In genomic region chr12:104952816-104953215, GRCh38 we compare ENCODE assay signal across 23 cellular contexts. TPM values are rescaled to one million over a fixed set of nuclear protein-coding genes. Genes with fewer than 3 reads are reported as not detected.
A peak's percentile ranks its signal among the peaks of the same experiment; 100 is the strongest.
DNase-seq lines count a peak whose midpoint lies in the region; ATAC-seq, FAIRE-seq and TF ChIP-seq lines count a peak whose summit lies in the region.
"Had no signal": no experiment of that assay in that cellular context is flagged by ENCODE, and none has a peak within 500 bp of the region (broad histone marks: within the 10 kb centered on the region; RNA-seq: fewer than 3 reads in every experiment).

No MANE protein-coding gene starts in this region.

- DNase-seq in A549 (ENCODE audit: low read depth in 1 of 2, low spot score in 1 of 2): peak in 1 of 2 experiments; percentile 60
- DNase-seq in NCI-H69 (lab: John Stamatoyannopoulos, UW): no peak
- DNase-seq in NCI-H510A treated with DMSO at 0.1 percent for 48 hours (lab: John Stamatoyannopoulos, UW): no peak
- no peak for DNase-seq in omental fat pad (ENCODE audit: low spot score)
- DNase-seq: activated CD4-positive, alpha-beta T cell treated with anti-CD3 and anti-CD28 coated beads, Interleukin-2, amount 10 ng/mL, durations not matched to agents 24 days and 14 days; activated gamma-delta T cell treated with Interleukin-2 at 50 U/mL for 16 hours; amygdala; CD4-positive, CD25-positive, alpha-beta regulatory T cell; central memory CD4-positive, alpha-beta T cell; DND-41; effector CD8-positive, alpha-beta T cell; esophagus squamous epithelium; glutamatergic neuron; KG1; mesenchymal stem cell; NCI-H1092 treated with DMSO at 0.1 percent for 48 hours; nephron progenitor cell; RPMI8226 had no signal

- TF ChIP-seq EP300 in A549 (IDR thresholded peaks at IDR 0.05): no peak

- no peak for TF ChIP-seq POLR2A in A549 (IDR thresholded peaks at IDR 0.05; ENCODE audit: low read length)

- H3K27me3 ChIP-seq in duodenal mucosa (ENCODE audit: control insufficient read depth in 1 of 2, insufficient read depth in 2 of 2, low read length in 2 of 2) (no peaks in the 10 kb centered on the region), muscle layer of duodenum (ENCODE audit: low read depth, low read length) (no peaks in the 10 kb centered on the region)

- H3K4me2 ChIP-seq in A549: peak overlapping the region; percentile 86
- H3K4me2 ChIP-seq: GM23338 had no signal

- peak overlapping the region; percentile 22; the same call in 1 of the 3 replicates for H3K4me3 ChIP-seq in A549
- no peak overlapping the region for H3K4me3 ChIP-seq in HEK293 (ENCODE audit: low read depth, low read length)
- H3K4me3 ChIP-seq in duodenal mucosa (ENCODE audit: low read depth in 1 of 2, low read length in 2 of 2): peak overlapping the region; percentile 37 to 49
- H3K4me3 ChIP-seq in muscle layer of duodenum (ENCODE audit: low read depth in 1 of 2, low read length in 2 of 2): no peak overlapping the region
- H3K4me3 ChIP-seq: esophagus squamous epithelium, GM23338 had no signal

- TF ChIP-seq CTCF in A549 (IDR thresholded peaks at IDR 0.05) (no peak), HEK293 (tag by site-specific recombination; IDR thresholded peaks at IDR 0.05) (no peak), omental fat pad (IDR thresholded peaks at IDR 0.05) (no peak)

- TF ChIP-seq RAD21 in A549 (conservative IDR thresholded peaks at IDR 0.05 in 1 of 2, IDR thresholded peaks at IDR 0.05 in 1 of 2): no peak

- H3K36me3 ChIP-seq in HEK293 (ENCODE audit: control insufficient read depth in 2 of 2, insufficient read depth in 1 of 2, low read length in 2 of 2) (no peaks in the 10 kb centered on the region), duodenal mucosa (ENCODE audit: control insufficient read depth in 1 of 2, insufficient read depth in 2 of 2, low read length in 2 of 2) (no peaks in the 10 kb centered on the region), muscle layer of duodenum (ENCODE audit: control insufficient read depth in 1 of 2, insufficient read depth in 2 of 2, low read length in 2 of 2) (no peaks in the 10 kb centered on the region)
- H3K36me3 ChIP-seq: esophagus squamous epithelium had no signal

- POLR2A ChIA-PET in A549 (lab: Yijun Ruan, JAX) (no interaction called here), HEK293 (lab: Yijun Ruan, JAX) (interaction anchor here (0.6 to 1.1 kb wide), 3 partner anchors 19 to 41 kb away, joined by 3 read pairs; no protein-coding TSS in a partner anchor)

- CTCF ChIA-PET in A549 (lab: Yijun Ruan, JAX) (no interaction called here), HEK293 (lab: Yijun Ruan, JAX) (interaction anchor here (0.7 kb wide), 1 partner anchor 10 kb away, joined by 5 read pairs; no protein-coding TSS in a partner anchor)

- 28% methylated on average over 3 of the region's 3 CpGs for WGBS in A549 (ENCODE audit: missing lambda C conversion rate)

- peak in 1 of 2 experiments; percentile 71; a peak in 3 of 6 replicates for ATAC-seq in A549
- ATAC-seq in GM19035 (IDR thresholded peaks at IDR 0.05; ENCODE audit: unreplicated experiment): no peak
- no peak for ATAC-seq in omental fat pad (ENCODE audit: low FRiP score)
- ATAC-seq: GM23338 had no signal

- peak; percentile 56 for FAIRE-seq in A549 (lab: Jason Lieb, UNC)

- H3K27ac ChIP-seq in A549 (peak overlapping the region; percentile 67 to 70), HEK293 (ENCODE audit: extremely low read depth, low read depth, low read length) (no peak overlapping the region), duodenal mucosa (ENCODE audit: low read depth, low read length) (peak overlapping the region; percentile 76), muscle layer of duodenum (ENCODE audit: low read length) (peak overlapping the region; percentile 64)
- H3K27ac ChIP-seq: esophagus squamous epithelium had no signal

- H3K4me1 ChIP-seq in A549 (peaks cover 51% of the 10 kb centered on the region), HEK293 (ENCODE audit: control insufficient read depth, insufficient read depth, low read length) (peaks cover 37% of the 10 kb centered on the region), duodenal mucosa (ENCODE audit: control insufficient read depth in 1 of 2, insufficient read depth in 2 of 2, low read length in 2 of 2) (peaks cover 21 to 41% of the 10 kb centered on the region in 2 donors), muscle layer of duodenum (ENCODE audit: control insufficient read depth in 1 of 2, insufficient read depth in 2 of 2, low read length in 2 of 2) (no peaks in the 10 kb centered on the region)

- H3K9ac ChIP-seq in duodenal mucosa (ENCODE audit: low read depth in 1 of 2, low read length in 2 of 2): peak overlapping the region; percentile 41 to 51

- H3K9me3 ChIP-seq in A549: no peaks in the 10 kb centered on the region
- H3K9me3 ChIP-seq in HEK293 (ENCODE audit: control insufficient read depth, insufficient read depth, low read depth, low read length): no peaks in the 10 kb centered on the region
- no peaks in the 10 kb centered on the region for H3K9me3 ChIP-seq in duodenal mucosa (ENCODE audit: control insufficient read depth in 1 of 2, low read length in 2 of 2)
- H3K9me3 ChIP-seq in muscle layer of duodenum (ENCODE audit: control insufficient read depth in 1 of 2, low read length in 2 of 2): no peaks in the 10 kb centered on the region
- H3K9me3 ChIP-seq: esophagus squamous epithelium had no signal

TF ChIP-seq in A549, 52 proteins besides CTCF, POLR2A, EP300 and RAD21 (continues in another document):
- TF ChIP-seq FOSB (CRISPR knock-in tag; IDR thresholded peaks at IDR 0.05) (0 out of 2 replicates have a peak, but pooled peaks have one; percentile 15), REST (IDR thresholded peaks at IDR 0.05) (no peak), RCOR1 (IDR thresholded peaks at IDR 0.05; ENCODE audit: low read depth, low read length) (no peak)

TF ChIP-seq in HEK293, 187 proteins besides CTCF, POLR2A, EP300 and RAD21 (continues in another document):
- TF ChIP-seq ZNF692 (tag by site-specific recombination; IDR thresholded peaks at IDR 0.05) (0 out of 2 replicates have a peak, but pooled peaks have one; percentile 2), ZNF37A (tag by site-specific recombination; IDR thresholded peaks at IDR 0.05) (no peak)
- TF ChIP-seq, protein P1, sequence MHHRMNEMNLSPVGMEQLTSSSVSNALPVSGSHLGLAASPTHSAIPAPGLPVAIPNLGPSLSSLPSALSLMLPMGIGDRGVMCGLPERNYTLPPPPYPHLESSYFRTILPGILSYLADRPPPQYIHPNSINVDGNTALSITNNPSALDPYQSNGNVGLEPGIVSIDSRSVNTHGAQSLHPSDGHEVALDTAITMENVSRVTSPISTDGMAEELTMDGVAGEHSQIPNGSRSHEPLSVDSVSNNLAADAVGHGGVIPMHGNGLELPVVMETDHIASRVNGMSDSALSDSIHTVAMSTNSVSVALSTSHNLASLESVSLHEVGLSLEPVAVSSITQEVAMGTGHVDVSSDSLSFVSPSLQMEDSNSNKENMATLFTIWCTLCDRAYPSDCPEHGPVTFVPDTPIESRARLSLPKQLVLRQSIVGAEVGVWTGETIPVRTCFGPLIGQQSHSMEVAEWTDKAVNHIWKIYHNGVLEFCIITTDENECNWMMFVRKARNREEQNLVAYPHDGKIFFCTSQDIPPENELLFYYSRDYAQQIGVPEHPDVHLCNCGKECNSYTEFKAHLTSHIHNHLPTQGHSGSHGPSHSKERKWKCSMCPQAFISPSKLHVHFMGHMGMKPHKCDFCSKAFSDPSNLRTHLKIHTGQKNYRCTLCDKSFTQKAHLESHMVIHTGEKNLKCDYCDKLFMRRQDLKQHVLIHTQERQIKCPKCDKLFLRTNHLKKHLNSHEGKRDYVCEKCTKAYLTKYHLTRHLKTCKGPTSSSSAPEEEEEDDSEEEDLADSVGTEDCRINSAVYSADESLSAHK (tag by site-specific recombination; IDR thresholded peaks at IDR 0.05): no peak

RNA-seq across cellular contexts. Expression of gene SLC41A2, which starts 5.3 kb away (rescaled TPM):
- polyA plus RNA-seq in A549 (2011; rRNA removed) (14.6 and 17.5 TPM in 2 replicates), A549 (2017; fragmentation: RNase III; extraction: RNeasy Plus Mini Kit Qiagen cat#74134 plus additional on column Dnase treatment) (13.8 to 16.5 TPM (median 14.8 TPM) in 3 replicates)
- polyA plus RNA-seq in A549 (2012; cell fraction: cytosol; rRNA removed): 2.4 and 2.6 TPM in 2 replicates
- 1.5 and 2.4 TPM in 2 replicates for polyA plus RNA-seq in A549 (2012; cell fraction: nucleus; rRNA removed)
- 16.4 and 18.8 TPM in 2 replicates for polyA minus RNA-seq in A549 (2011; rRNA and poly(A)+ RNA removed)
- 10 to 100 TPM; 38.6 to 67.4 (median 60.0) TPM for total RNA-seq in omental fat pad

RNA-seq across cellular contexts. Expression of gene NOPCHAP1, which starts 33.3 kb away (rescaled TPM):
- polyA plus RNA-seq in A549 (2011; rRNA removed) (16.6 and 29.5 TPM in 2 replicates), A549 (2017; fragmentation: RNase III; extraction: RNeasy Plus Mini Kit Qiagen cat#74134 plus additional on column Dnase treatment) (21.7 to 24.5 TPM (median 24.5 TPM) in 3 replicates)
- 21.2 and 24.9 TPM in 2 replicates for polyA plus RNA-seq in A549 (2012; cell fraction: cytosol; rRNA removed)
- 6.2 and 8.5 TPM in 2 replicates for polyA plus RNA-seq in A549 (2012; cell fraction: nucleus; rRNA removed)
- polyA minus RNA-seq in A549 (2011; rRNA and poly(A)+ RNA removed): 11.3 and 18.7 TPM in 2 replicates
- 1 to 10 TPM; 3.8 to 9.8 (median 6.4) TPM for total RNA-seq in omental fat pad

Comparison
In these comparisons a context has a peak if more than half of its experiments do, and no peak if none do; other contexts are left out.
1. H3K4me3 ChIP-seq: peak in A549 (single experiment) and duodenal mucosa (2 of 2); none in HEK293 (single experiment) and muscle layer of duodenum (0 of 2).